ENCODE assay signal across 19 cellular contexts in the genomic region with DNA sequence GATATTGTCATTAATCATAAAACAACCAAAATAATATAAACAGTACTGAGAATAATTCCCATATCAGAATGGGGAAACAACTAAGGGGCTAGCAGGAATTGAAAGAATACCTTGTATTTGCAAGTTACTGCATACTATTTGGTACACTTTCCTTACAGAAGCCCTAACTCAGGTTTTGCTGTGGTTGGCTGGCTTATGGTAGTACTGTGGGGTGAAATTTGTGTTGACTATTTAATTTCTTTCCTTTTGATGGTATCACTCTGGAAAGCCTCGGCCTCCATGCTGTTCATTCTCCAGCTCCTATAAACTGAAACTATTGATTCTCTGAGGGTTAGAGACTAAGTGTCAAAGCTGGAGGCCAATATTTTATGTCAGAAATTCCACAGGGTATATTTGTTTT. TPM values are rescaled to one million over a fixed set of nuclear protein-coding genes. Genes with fewer than 3 reads are reported as not detected.
DNase-seq lines count a peak whose midpoint lies in the region; ATAC-seq, FAIRE-seq and TF ChIP-seq lines count a peak whose summit lies in the region.
"Had no signal": no experiment of that assay in that cellular context is flagged by ENCODE, and none has a peak within 500 bp of the region (broad histone marks: within the 10 kb centered on the region; RNA-seq: fewer than 3 reads in every experiment).

No MANE protein-coding gene starts in this region.

- H3K27ac ChIP-seq in H9 (ENCODE audit: insufficient read length, low read depth, low read length) (no peak overlapping the region), kidney (ENCODE audit: low read depth in 2 of 2, low read length in 2 of 2) (peak overlapping the region; percentile 12 to 13), osteoblast (ENCODE audit: low read depth, low read length) (no peak overlapping the region)
- no peak overlapping the region for H3K27ac ChIP-seq in naive thymus-derived CD4-positive, alpha-beta T cell (ENCODE audit: low read depth, low read length)
- H3K27ac ChIP-seq: KMS-11 had no signal

- H2AFZ ChIP-seq in H9 (ENCODE audit: low read length) (no peak overlapping the region), osteoblast (ENCODE audit: low read length) (no peak overlapping the region)

- H4K20me1 ChIP-seq in H9 (ENCODE audit: control insufficient read depth, insufficient read depth, insufficient read length) (no peaks in the 10 kb centered on the region), osteoblast (ENCODE audit: insufficient read depth, low read length) (no peaks in the 10 kb centered on the region)

- intact Hi-C loops in kidney (cut with DNase I), result no loop called here
- intact Hi-C loops in naive thymus-derived CD4-positive, alpha-beta T cell (cut with micrococcal nuclease), result no loop called here

- no peak overlapping the region for H2AK5ac ChIP-seq in H9 (ENCODE audit: insufficient read length, low read length)

- H3K79me1 ChIP-seq in H9 (ENCODE audit: insufficient read depth, low read depth, low read length, poor library complexity, severe bottlenecking), result no peaks in the 10 kb centered on the region

- no peak overlapping the region for H3K14ac ChIP-seq in H9 (ENCODE audit: insufficient read depth, low read length)

- peaks cover 55% of the 10 kb centered on the region for H3K23me2 ChIP-seq in H9 (ENCODE audit: insufficient read length, low read depth, low read length, poor library complexity, severe bottlenecking)

- H3K9me3 ChIP-seq in H9 (ENCODE audit: control insufficient read depth, low read depth, low read length) (no peaks in the 10 kb centered on the region), kidney (ENCODE audit: control insufficient read depth in 1 of 2, low read length in 2 of 2) (no peaks in the 10 kb centered on the region), osteoblast (ENCODE audit: low read depth, low read length) (no peaks in the 10 kb centered on the region)
- no peaks in the 10 kb centered on the region for H3K9me3 ChIP-seq in naive thymus-derived CD4-positive, alpha-beta T cell (ENCODE audit: control insufficient read depth in 2 of 3, low read length in 3 of 3)

- H3K4me1 Mint-ChIP-seq in H9, result peaks cover 70 to 72% of the 10 kb centered on the region in 2 experiments
- peaks cover 0 to 9% (median 6%) of the 10 kb centered on the region in 7 donors for H3K4me1 Mint-ChIP-seq in naive thymus-derived CD4-positive, alpha-beta T cell
- H3K4me1 Mint-ChIP-seq: activated naive CD8-positive, alpha-beta T cell treated with anti-CD3 and anti-CD28 coated beads, Interleukin-2, amount 50 U/mL, for 24 hours had no signal

- H4K8ac ChIP-seq in H9 (replicated peaks; ENCODE audit: insufficient read length, low read depth, low read length), result no peak overlapping the region

- H3K9me3 Mint-ChIP-seq in H9, result no peaks in the 10 kb centered on the region; a peak in 2 of 5 replicates
- H3K9me3 Mint-ChIP-seq in naive thymus-derived CD4-positive, alpha-beta T cell, result no peaks in the 10 kb centered on the region
- H3K9me3 Mint-ChIP-seq: activated naive CD8-positive, alpha-beta T cell treated with anti-CD3 and anti-CD28 coated beads, Interleukin-2, amount 50 U/mL, for 24 hours; CD4-positive, alpha-beta T cell; naive B cell had no signal

- H3K27me3 ChIP-seq in H9 (ENCODE audit: insufficient read depth, low read length) (peaks cover 20% of the 10 kb centered on the region; the same call in 1 of the 2 replicates), osteoblast (ENCODE audit: insufficient read depth, low read length) (no peaks in the 10 kb centered on the region)
- peaks cover 15 to 26% of the 10 kb centered on the region in 2 donors for H3K27me3 ChIP-seq in naive thymus-derived CD4-positive, alpha-beta T cell (ENCODE audit: control insufficient read depth in 2 of 2, insufficient read depth in 2 of 2, low read length in 2 of 2)

- no CpG with 5 or more reads among the region's 1 CpG for WGBS in H9 (ENCODE audit: extremely low coverage, insufficient read length, low lambda C conversion rate)

- H3K4me3 Mint-ChIP-seq in H9, result peak overlapping the region; percentile 2 to 92; a peak in 3 of 5 replicates
- H3K4me3 Mint-ChIP-seq in naive thymus-derived CD4-positive, alpha-beta T cell, result no peak overlapping the region
- H3K4me3 Mint-ChIP-seq: activated naive CD8-positive, alpha-beta T cell treated with anti-CD3 and anti-CD28 coated beads, Interleukin-2, amount 50 U/mL, for 24 hours; CD4-positive, alpha-beta T cell; naive B cell had no signal

- CTCF ChIA-PET in naive thymus-derived CD4-positive, alpha-beta T cell (lab: Charles Lee), result no interaction called here

- no peak overlapping the region for H2BK12ac ChIP-seq in H9 (ENCODE audit: insufficient read length, low read depth, low read length)

- no peak for FAIRE-seq in kidney (lab: Jason Lieb, UNC)
- FAIRE-seq: GM12878, TTC549 had no signal

- in situ Hi-C loops in astrocyte of the spinal cord (cut with HindIII; ENCODE audit: low sequenced_read_pairs), result no loop called here

- H3K27ac Mint-ChIP-seq in H9, result peak overlapping the region in 2 of 3 experiments; percentile 84 to 96; a peak in 4 of 7 replicates
- H3K27ac Mint-ChIP-seq in naive thymus-derived CD4-positive, alpha-beta T cell, result no peak overlapping the region
- H3K27ac Mint-ChIP-seq: activated naive CD8-positive, alpha-beta T cell treated with anti-CD3 and anti-CD28 coated beads, Interleukin-2, amount 50 U/mL, for 24 hours; CD4-positive, alpha-beta T cell; naive B cell had no signal

- H3K4ac ChIP-seq in H9 (ENCODE audit: low read depth, low read length), result no peak overlapping the region

- H3K79me2 ChIP-seq in H9 (ENCODE audit: insufficient read depth, low read length) (no peaks in the 10 kb centered on the region), osteoblast (ENCODE audit: insufficient read depth, low read length) (no peaks in the 10 kb centered on the region)

- no peak for DNase-seq in H9
- DNase-seq in astrocyte of the spinal cord (ENCODE audit: low read depth, low spot score), result peak; percentile 56
- DNase-seq in kidney, result no peak
- peak; percentile 65 for DNase-seq in osteoblast (ENCODE audit: insufficient read length, low spot score, missing footprints)
- DNase-seq in naive thymus-derived CD4-positive, alpha-beta T cell, result no peak
- DNase-seq in NCI-H524 (lab: John Stamatoyannopoulos, UW), result no peak
- no peak for DNase-seq in NCI-H2196 (lab: John Stamatoyannopoulos, UW; ENCODE audit: unreplicated experiment)
- DNase-seq: activated CD4-positive, alpha-beta T cell treated with anti-CD3 and anti-CD28 coated beads for 4 hours; activated naive CD8-positive, alpha-beta T cell treated with anti-CD3 and anti-CD28 coated beads, Interleukin-2, amount 50 U/mL, for 24 hours; CD4-positive, alpha-beta T cell; DMS153; naive B cell; NCI-H2081 treated with DMSO at 0.1 percent for 48 hours; NCI-H510A treated with DMSO at 0.1 percent for 48 hours had no signal

- no peak overlapping the region for H3K23ac ChIP-seq in H9 (ENCODE audit: insufficient read length, low read depth, low read length)

- H2BK5ac ChIP-seq in H9 (ENCODE audit: insufficient read length, low read length), result no peak overlapping the region

- no peak overlapping the region for H3K18ac ChIP-seq in H9 (ENCODE audit: insufficient read length, low read depth, low read length)

- H2BK20ac ChIP-seq in H9 (ENCODE audit: low read depth, low read length, poor library complexity, severe bottlenecking), result no peak overlapping the region

- no peak overlapping the region for H3T11ph ChIP-seq in H9 (ENCODE audit: low read length)

- no peaks in the 10 kb centered on the region; a peak in 1 of 7 replicates for H3K36me3 Mint-ChIP-seq in H9 (ENCODE audit: insufficient read depth in 1 of 3, low read depth in 3 of 3)
- H3K36me3 Mint-ChIP-seq in naive thymus-derived CD4-positive, alpha-beta T cell, result peaks cover 0 to 3% (median 0%) of the 10 kb centered on the region in 5 donors
- H3K36me3 Mint-ChIP-seq: naive B cell had no signal

- H4K5ac ChIP-seq in H9 (ENCODE audit: insufficient read length, low read depth, low read length), result no peak overlapping the region

- H3K27me3 Mint-ChIP-seq in H9 (ENCODE audit: low read depth), result peaks cover 22% of the 10 kb centered on the region
- peaks cover 53 to 80% (median 58%) of the 10 kb centered on the region in 5 donors for H3K27me3 Mint-ChIP-seq in naive thymus-derived CD4-positive, alpha-beta T cell

- H3K36me3 ChIP-seq in kidney (ENCODE audit: control insufficient read depth in 1 of 2, insufficient read depth in 2 of 2, low read length in 2 of 2) (no peaks in the 10 kb centered on the region), osteoblast (ENCODE audit: insufficient read depth, low read length) (no peaks in the 10 kb centered on the region)
- no peaks in the 10 kb centered on the region for H3K36me3 ChIP-seq in naive thymus-derived CD4-positive, alpha-beta T cell (ENCODE audit: control insufficient read depth in 2 of 3, insufficient read depth in 3 of 3, low read length in 3 of 3)

- H3K4me3 ChIP-seq in astrocyte of the spinal cord (ENCODE audit: low read depth, low read length), result no peak overlapping the region
- peak overlapping the region; percentile 14 to 49 for H3K4me3 ChIP-seq in kidney (ENCODE audit: low read length in 2 of 2)
- H3K4me3 ChIP-seq in osteoblast (ENCODE audit: insufficient read depth, low read length), result no peak overlapping the region
- H3K4me3 ChIP-seq in naive thymus-derived CD4-positive, alpha-beta T cell (ENCODE audit: low read length), result no peak overlapping the region
- H3K4me3 ChIP-seq: GM12878, lung had no signal

- no peak for TF ChIP-seq CTCF in H9 (conservative IDR thresholded peaks at IDR 0.05)
- no peak for TF ChIP-seq CTCF in astrocyte of the spinal cord (IDR thresholded peaks at IDR 0.05; ENCODE audit: low read depth, low read length)
- TF ChIP-seq CTCF in kidney (IDR thresholded peaks at IDR 0.05; ENCODE audit: borderline replicate concordance, extremely low read depth, insufficient read depth), result no peak
- no peak for TF ChIP-seq CTCF in osteoblast (IDR thresholded peaks at IDR 0.05; ENCODE audit: extremely low read depth, low read depth, low read length)

- H2BK15ac ChIP-seq in H9 (ENCODE audit: low read depth, low read length), result no peak overlapping the region

- ATAC-seq in naive thymus-derived CD4-positive, alpha-beta T cell, result no peak
- no peak for ATAC-seq in GM21526 (IDR thresholded peaks at IDR 0.05; ENCODE audit: low FRiP score, unreplicated experiment)
- ATAC-seq: activated naive CD8-positive, alpha-beta T cell treated with anti-CD3 and anti-CD28 coated beads, Interleukin-2, amount 50 U/mL, for 24 hours; GM12878 had no signal

- H3K4me2 ChIP-seq in H9 (ENCODE audit: insufficient read depth, insufficient read length, low read length) (no peak overlapping the region), osteoblast (ENCODE audit: insufficient read depth, low read length) (no peak overlapping the region)
- H3K4me2 ChIP-seq: KMS-11 had no signal

- POLR2A ChIA-PET in naive thymus-derived CD4-positive, alpha-beta T cell (lab: Charles Lee), result no interaction called here

- no peak overlapping the region for H3K9ac ChIP-seq in H9 (ENCODE audit: extremely low read depth, insufficient read length, low read length)
- H3K9ac ChIP-seq in kidney (ENCODE audit: low read length in 2 of 2), result peak overlapping the region in 1 of 2 donors; percentile 22
- H3K9ac ChIP-seq: KMS-11 had no signal

- no peak overlapping the region for H2BK120ac ChIP-seq in H9 (ENCODE audit: low read depth, low read length, poor library complexity, severe bottlenecking)

- no peak overlapping the region for H3K56ac ChIP-seq in H9 (ENCODE audit: insufficient read length, low read depth, low read length)

- no peak overlapping the region for H4K91ac ChIP-seq in H9 (ENCODE audit: insufficient read length, low read depth, low read length)

- H3K4me1 ChIP-seq in H9 (ENCODE audit: insufficient read depth, low read length) (peaks cover 10% of the 10 kb centered on the region; the same call in 1 of the 2 replicates), kidney (ENCODE audit: control insufficient read depth in 1 of 2, insufficient read depth in 1 of 2, low read depth in 1 of 2, low read length in 2 of 2) (peaks cover 0 to 4% of the 10 kb centered on the region in 2 donors), osteoblast (ENCODE audit: insufficient read depth, low read length) (peaks cover 4% of the 10 kb centered on the region)
- H3K4me1 ChIP-seq in naive thymus-derived CD4-positive, alpha-beta T cell (ENCODE audit: control insufficient read depth in 2 of 2, insufficient read depth in 2 of 2, low read length in 2 of 2), result peaks cover 0 to 8% of the 10 kb centered on the region in 2 donors

RNA-seq across cellular contexts. Expression of gene SKIDA1, which starts 13.6 kb away (rescaled TPM):
- 5.4 and 5.9 TPM in 2 replicates for total RNA-seq in H9 (2021)
- 2.9 TPM for total RNA-seq in kidney
- 0.71 TPM for polyA plus RNA-seq in kidney (ENCODE audit: insufficient read depth, low read depth, low replicate concordance)
- total RNA-seq in osteoblast, result 0.29 and 0.36 TPM in 2 replicates
- total RNA-seq in naive thymus-derived CD4-positive, alpha-beta T cell, result under 1 TPM in 4 of 5 experiments, not detected in 1; 0.17 to 0.45 (median 0.28) TPM
- polyA plus RNA-seq in naive thymus-derived CD4-positive, alpha-beta T cell, result under 1 TPM in 1 of 2 donors, not detected in 1; 0.38 TPM

RNA-seq across cellular contexts. Expression of gene MLLT10, which starts 22.1 kb away (rescaled TPM):
- total RNA-seq in H9 (2021) (72.3 and 75.9 TPM in 2 replicates), kidney (54.2 TPM), osteoblast (37.6 and 44.8 TPM in 2 replicates)
- polyA plus RNA-seq in kidney (ENCODE audit: insufficient read depth, low read depth, low replicate concordance), result 11.0 TPM
- 10 to 100 TPM; 50.0 to 74.2 (median 67.9) TPM for total RNA-seq in naive thymus-derived CD4-positive, alpha-beta T cell
- polyA plus RNA-seq in naive thymus-derived CD4-positive, alpha-beta T cell, result 1 to 10 TPM; 6.0 to 8.8 TPM

Comparison
In these comparisons a context has a peak if more than half of its experiments do, and no peak if none do; other contexts are left out.
1. DNase-seq: peak in astrocyte of the spinal cord (single experiment) and osteoblast (single experiment); none in H9 (single experiment), kidney (single experiment), naive thymus-derived CD4-positive, alpha-beta T cell (0 of 9), NCI-H524 (0 of 2) and NCI-H2196 (single experiment).
2. H3K27ac ChIP-seq: peak in kidney (2 of 2); none in H9 (single experiment), osteoblast (single experiment) and naive thymus-derived CD4-positive, alpha-beta T cell (single experiment).
3. H3K27ac Mint-ChIP-seq: peak in H9 (2 of 3); none in naive thymus-derived CD4-positive, alpha-beta T cell (0 of 9).
4. H3K4me3 Mint-ChIP-seq: peak in H9 (2 of 2); none in naive thymus-derived CD4-positive, alpha-beta T cell (0 of 10).
5. H3K4me3 ChIP-seq: peak in kidney (2 of 2); none in astrocyte of the spinal cord (single experiment), osteoblast (single experiment) and naive thymus-derived CD4-positive, alpha-beta T cell (single experiment).